8 cellular contexts compared by ENCODE assay signal in genomic region chr15:50910426-50910795, GRCh38. TPM values are rescaled to one million over a fixed set of nuclear protein-coding genes. Genes with fewer than 3 reads are reported as not detected.
DNase-seq lines count a peak whose midpoint lies in the region; ATAC-seq and TF ChIP-seq lines count a peak whose summit lies in the region.
"Not testable (repeated sequence)": the region's sequence is repeated elsewhere in the genome, so short reads cannot be mapped to it uniquely, and the experiment has no call there.

No MANE protein-coding gene starts in this region.

- peaks cover 30% of the 10 kb centered on the region for H3K36me3 ChIP-seq in CD4-positive, CD25-positive, alpha-beta regulatory T cell (ENCODE audit: control insufficient read depth, insufficient read depth, low read length)
- not testable (repeated sequence) for H3K36me3 ChIP-seq in neural progenitor cell, uterus

- peaks cover 19% of the 10 kb centered on the region for H3K4me1 ChIP-seq in CD4-positive, CD25-positive, alpha-beta regulatory T cell (ENCODE audit: control insufficient read depth, insufficient read depth, low read length, poor library complexity, severe bottlenecking)
- not testable (repeated sequence) for H3K4me1 ChIP-seq in neural progenitor cell
- H3K4me1 ChIP-seq in uterus = peaks cover 0 to 10% of the 10 kb centered on the region in 2 donors

- H3K4me1 Mint-ChIP-seq in CD4-positive, CD25-positive, alpha-beta regulatory T cell = peaks cover 16 to 36% (median 29%) of the 10 kb centered on the region in 4 donors
- H3K4me1 Mint-ChIP-seq in HFFc6 (ENCODE audit: low read depth) = peaks cover 29% of the 10 kb centered on the region
- H3K4me1 Mint-ChIP-seq in T-cell = peaks cover 24 to 30% (median 27%) of the 10 kb centered on the region in 3 donors
- H3K4me1 Mint-ChIP-seq in activated naive CD8-positive, alpha-beta T cell (ENCODE audit: low read depth) = peaks cover 25% of the 10 kb centered on the region
- peaks cover 18% of the 10 kb centered on the region for H3K4me1 Mint-ChIP-seq in neural progenitor cell

- H3K4me2 ChIP-seq in neural progenitor cell = not testable (repeated sequence)

- H3K27ac Mint-ChIP-seq in CD4-positive, CD25-positive, alpha-beta regulatory T cell; activated naive CD8-positive, alpha-beta T cell; neural progenitor cell: not testable (repeated sequence)
- peak overlapping the region; percentile 89 for H3K27ac Mint-ChIP-seq in HFFc6
- peak overlapping the region in 1 of 2 donors; percentile 22 for H3K27ac Mint-ChIP-seq in T-cell

- H3K4me3 Mint-ChIP-seq in CD4-positive, CD25-positive, alpha-beta regulatory T cell = peak overlapping the region; percentile 69 to 94 (median 88)
- H3K4me3 Mint-ChIP-seq in HFFc6 = peak overlapping the region; percentile 94
- H3K4me3 Mint-ChIP-seq in T-cell = peak overlapping the region; percentile 58 to 96 (median 85)
- peak overlapping the region; percentile 96 for H3K4me3 Mint-ChIP-seq in activated naive CD8-positive, alpha-beta T cell
- peak overlapping the region; percentile 94 for H3K4me3 Mint-ChIP-seq in neural progenitor cell

- peaks cover 10% of the 10 kb centered on the region for H3K36me3 Mint-ChIP-seq in CD4-positive, CD25-positive, alpha-beta regulatory T cell
- H3K36me3 Mint-ChIP-seq in HFFc6 (ENCODE audit: low read depth) = peaks cover 22% of the 10 kb centered on the region
- peaks cover 11% of the 10 kb centered on the region for H3K36me3 Mint-ChIP-seq in T-cell
- peaks cover 11% of the 10 kb centered on the region for H3K36me3 Mint-ChIP-seq in activated naive CD8-positive, alpha-beta T cell
- not testable (repeated sequence) for H3K36me3 Mint-ChIP-seq in neural progenitor cell

- CTCF ChIA-PET in T-cell (lab: Charles Lee) = not testable (repeated sequence)

- DNase-seq in CD4-positive, CD25-positive, alpha-beta regulatory T cell; T-cell; neural progenitor cell (ENCODE audit: low spot score); uterus: not testable (repeated sequence)
- DNase-seq in HFFc6 (peak; percentile 93), dedifferentiated amniotic fluid mesenchymal stem cell (ENCODE audit: extremely low spot score) (peak; percentile 88), glomerular visceral epithelial cell (ENCODE audit: extremely low spot score) (peak; percentile 38)

- H3K9ac ChIP-seq in neural progenitor cell = not testable (repeated sequence)

- H3K4me3 ChIP-seq in CD4-positive, CD25-positive, alpha-beta regulatory T cell (ENCODE audit: low read depth, low read length) = peak overlapping the region; percentile 26
- H3K4me3 ChIP-seq in neural progenitor cell, uterus: not testable (repeated sequence)

- not testable (repeated sequence) for H2AFZ ChIP-seq in neural progenitor cell (replicated peaks)

- H3K27me3 Mint-ChIP-seq in CD4-positive, CD25-positive, alpha-beta regulatory T cell = peaks cover 12% of the 10 kb centered on the region
- H3K27me3 Mint-ChIP-seq in HFFc6 (ENCODE audit: insufficient read depth); T-cell; activated naive CD8-positive, alpha-beta T cell; neural progenitor cell (ENCODE audit: insufficient read depth, low read depth): not testable (repeated sequence)

- intact Hi-C loops in uterus (cut with DNase I; ENCODE audit: low total_unique reads) = not testable (repeated sequence)

- H3K27ac ChIP-seq in CD4-positive, CD25-positive, alpha-beta regulatory T cell (ENCODE audit: insufficient read depth, low read length, poor library complexity, severe bottlenecking); neural progenitor cell: not testable (repeated sequence)
- H3K27ac ChIP-seq in uterus = peak overlapping the region; percentile 35 to 43

- TF ChIP-seq POLR2A in uterus (IDR thresholded peaks at IDR 0.05) = not testable (repeated sequence)

- H4K20me1 ChIP-seq in neural progenitor cell (ENCODE audit: low read depth) = not testable (repeated sequence)

- ATAC-seq in CD4-positive, CD25-positive, alpha-beta regulatory T cell (ENCODE audit: low read depth in 2 of 2); T-cell (replicated peaks in 1 of 4): not testable (repeated sequence)

- not testable (repeated sequence) for H3K9me3 ChIP-seq in CD4-positive, CD25-positive, alpha-beta regulatory T cell (ENCODE audit: control insufficient read depth in 2 of 2, low read length in 2 of 2); neural progenitor cell (ENCODE audit: low read depth); uterus

- H3K27me3 ChIP-seq in CD4-positive, CD25-positive, alpha-beta regulatory T cell (ENCODE audit: control insufficient read depth, insufficient read depth, low read length); neural progenitor cell; uterus: not testable (repeated sequence)

- H3K79me2 ChIP-seq in neural progenitor cell (ENCODE audit: low read depth) = peaks cover 23% of the 10 kb centered on the region

- not testable (repeated sequence) for H3K9me3 Mint-ChIP-seq in CD4-positive, CD25-positive, alpha-beta regulatory T cell; HFFc6; T-cell; activated naive CD8-positive, alpha-beta T cell (ENCODE audit: low read depth); neural progenitor cell

- not testable (repeated sequence) for TF ChIP-seq CTCF in HFFc6 (IDR thresholded peaks at IDR 0.05); neural progenitor cell (IDR thresholded peaks at IDR 0.05); uterus (IDR thresholded peaks at IDR 0.05)

- POLR2A ChIA-PET in T-cell (lab: Charles Lee) = not testable (repeated sequence)

- H3F3A ChIP-seq in neural progenitor cell (ENCODE audit: low read depth) = not testable (repeated sequence)

RNA-seq across cellular contexts. Expression of gene AP4E1, which starts 1.9 kb away (rescaled TPM):
- 9.5 TPM for total RNA-seq in CD4-positive, CD25-positive, alpha-beta regulatory T cell
- polyA plus RNA-seq in CD4-positive, CD25-positive, alpha-beta regulatory T cell = 1 to 10 TPM; 3.0 to 5.6 (median 4.0) TPM
- total RNA-seq in HFFc6 (2021; fragmentation: NEBNext Ultra II Directional; extraction: Animal tissue kit (Norgen Biotek cat#: 25700)) = 10 to 100 TPM; 14.3 to 17.5 (median 16.2) TPM
- 10 to 100 TPM in 4 of 5 donors, 1 to 10 TPM in 1; 9.4 to 14.0 (median 10.8) TPM for total RNA-seq in T-cell
- total RNA-seq in neural progenitor cell (ENCODE audit: low replicate concordance) = 10.9 and 14.0 TPM in 2 replicates
- 10 to 100 TPM in 2 of 4 donors, 1 to 10 TPM in 2; 4.1 to 20.5 (median 12.3) TPM for total RNA-seq in uterus
